ENCODE assay signal across 15 cellular contexts in the genomic region with DNA sequence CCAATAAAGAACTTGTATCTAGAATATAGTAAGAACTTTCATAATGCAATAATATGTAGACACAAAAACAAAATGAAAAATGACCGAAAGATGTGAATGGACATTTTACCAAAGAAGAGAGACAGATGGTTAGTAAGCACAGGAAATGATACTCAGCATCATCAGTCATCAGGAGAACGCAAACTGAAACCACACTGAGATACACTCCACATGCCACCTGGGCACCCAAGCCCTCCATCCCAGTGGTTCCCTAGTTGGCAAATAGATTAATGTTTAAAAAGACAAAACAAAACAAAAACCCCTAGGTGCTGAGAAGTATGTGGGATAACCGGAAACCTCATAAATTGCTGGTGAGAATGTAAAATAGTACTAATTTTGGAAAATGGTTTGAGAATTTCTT. TPM values are rescaled to one million over a fixed set of nuclear protein-coding genes. Genes with fewer than 3 reads are reported as not detected.
A peak's percentile ranks its signal among the peaks of the same experiment; 100 is the strongest.
DNase-seq lines count a peak whose midpoint lies in the region; ATAC-seq and TF ChIP-seq lines count a peak whose summit lies in the region.
"Had no signal": no experiment of that assay in that cellular context is flagged by ENCODE, and none has a peak within 500 bp of the region (broad histone marks: within the 10 kb centered on the region; RNA-seq: fewer than 3 reads in every experiment).

No MANE protein-coding gene starts in this region.

- H3K4me1 ChIP-seq in upper lobe of left lung: no peaks in the 10 kb centered on the region

- peak; percentile 26 for DNase-seq in glomerular visceral epithelial cell (ENCODE audit: extremely low spot score)
- DNase-seq in upper lobe of left lung: no peak
- DNase-seq: brain microvascular endothelial cell; C1 segment of cervical spinal cord; DMS153; NCI-H1930; ovary; PC-9; stimulated activated naive CD8-positive, alpha-beta T cell treated with anti-CD3 and anti-CD28 coated beads, Interleukin-15, Interleukin-2, amounts not matched to agents 100 U/mL and 50 U/mL, for 24 hours had no signal

- no peaks in the 10 kb centered on the region for H3K9me3 ChIP-seq in upper lobe of left lung
- H3K9me3 ChIP-seq: ovary had no signal

- peaks cover 0 to 53% (median 19%) of the 10 kb centered on the region in 4 donors for H3K36me3 ChIP-seq in upper lobe of left lung
- H3K36me3 ChIP-seq: ovary had no signal

- TF ChIP-seq EP300 in upper lobe of left lung (IDR thresholded peaks at IDR 0.05): no peak

- no peak overlapping the region for H3K27ac ChIP-seq in upper lobe of left lung
- H3K27ac ChIP-seq: brain microvascular endothelial cell, ovary, PC-9 had no signal

- TF ChIP-seq POLR2A in upper lobe of left lung (IDR thresholded peaks at IDR 0.05): no peak

- H3K4me3 ChIP-seq in upper lobe of left lung: no peak overlapping the region
- H3K4me3 ChIP-seq: ovary, PC-9 had no signal

- WGBS in upper lobe of left lung, 2 donors: 91 to 94% methylated on average over 3 of the region's 3 CpGs

- H3K27me3 ChIP-seq in upper lobe of left lung: no peaks in the 10 kb centered on the region
- H3K27me3 ChIP-seq: brain microvascular endothelial cell, ovary had no signal

- TF ChIP-seq CTCF in upper lobe of left lung (IDR thresholded peaks at IDR 0.05): no peak

- ATAC-seq in GM18498 (IDR thresholded peaks at IDR 0.05; ENCODE audit: unreplicated experiment) (peak; percentile 70), GM19324 (IDR thresholded peaks at IDR 0.05; ENCODE audit: low FRiP score, unreplicated experiment) (peak; percentile 62), HG03135 (IDR thresholded peaks at IDR 0.05; ENCODE audit: unreplicated experiment) (peak; percentile 54), HG02763 (IDR thresholded peaks at IDR 0.05; ENCODE audit: unreplicated experiment) (no peak), upper lobe of left lung (ENCODE audit: low FRiP score in 2 of 2) (no peak), HG02798 (IDR thresholded peaks at IDR 0.05; ENCODE audit: poor library complexity, unreplicated experiment) (no peak)
- ATAC-seq: SK-N-SH treated with all-trans-retinoic acid at 6 μM for 48 hours; stimulated activated naive CD8-positive, alpha-beta T cell treated with anti-CD3 and anti-CD28 coated beads, Interleukin-15, Interleukin-2, amounts not matched to agents 100 U/mL and 50 U/mL, for 24 hours had no signal

RNA-seq across cellular contexts. Expression of gene VPS33A, which starts 26.8 kb away (rescaled TPM):
- 10 to 100 TPM in 5 of 6 donors, 1 to 10 TPM in 1; 7.3 to 18.5 (median 14.5) TPM for total RNA-seq in upper lobe of left lung

Comparison
In these comparisons a context has a peak if more than half of its experiments do, and no peak if none do; other contexts are left out.
1. ATAC-seq: peak in GM18498 (single experiment), GM19324 (single experiment) and HG03135 (single experiment); none in HG02763 (single experiment), upper lobe of left lung (0 of 2) and HG02798 (single experiment).